Comparison of ENCODE assay signal across 18 cellular contexts in the genomic region with DNA sequence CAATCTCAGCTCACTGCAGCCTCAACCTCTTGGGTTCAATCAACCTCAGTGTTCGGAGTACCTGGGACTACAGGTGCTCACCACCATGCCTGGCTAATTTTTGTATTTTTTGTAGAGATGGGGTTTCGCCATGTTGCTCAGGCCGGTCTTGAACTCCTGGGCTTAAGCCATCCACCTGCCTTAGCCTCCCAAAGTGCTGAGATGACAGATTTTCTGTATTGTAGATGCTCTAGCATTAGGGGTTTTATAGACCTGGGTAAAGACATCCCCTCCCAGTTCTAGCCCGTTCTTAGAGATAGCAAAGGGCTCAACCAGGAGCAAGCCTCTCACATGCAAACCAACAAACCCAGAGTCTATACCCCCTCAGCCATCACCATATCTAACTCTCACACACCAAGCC. TPM values are rescaled to one million over a fixed set of nuclear protein-coding genes. Genes with fewer than 3 reads are reported as not detected.
DNase-seq lines count a peak whose midpoint lies in the region; ATAC-seq and TF ChIP-seq lines count a peak whose summit lies in the region.
"Had no signal": no experiment of that assay in that cellular context is flagged by ENCODE, and none has a peak within 500 bp of the region (broad histone marks: within the 10 kb centered on the region; RNA-seq: fewer than 3 reads in every experiment).

No MANE protein-coding gene starts in this region.

- WGBS in esophagus muscularis mucosa, result 98% methylated on average over 4 of the region's 4 CpGs

- no peak overlapping the region for H3K4me2 ChIP-seq in PC-9

- no peak for ATAC-seq in activated naive CD8-positive, alpha-beta T cell treated with anti-CD3 and anti-CD28 coated beads, Interleukin-2, amount 50 U/mL, for 24 hours
- no peak for ATAC-seq in T-helper 17 cell
- ATAC-seq in HG02852 (IDR thresholded peaks at IDR 0.05; ENCODE audit: unreplicated experiment), result no peak
- no peak for ATAC-seq in GM21717 (IDR thresholded peaks at IDR 0.05; ENCODE audit: unreplicated experiment)

- no peak for DNase-seq in activated naive CD8-positive, alpha-beta T cell treated with anti-CD3 and anti-CD28 coated beads for 36 hours
- DNase-seq in activated naive CD8-positive, alpha-beta T cell treated with anti-CD3 and anti-CD28 coated beads, Interleukin-2, amount 50 U/mL, for 24 hours, result no peak
- DNase-seq in T-helper 17 cell (no peak), esophagus muscularis mucosa (ENCODE audit: extremely low spot score) (no peak), PC-9 (no peak), HUDEP-2 (lab: John Stamatoyannopoulos, UW; ENCODE audit: unreplicated experiment in 76 of 76) (no peak)
- DNase-seq: 8988T, C1 segment of cervical spinal cord, GM23248, Kasumi-1, MM.1S, NCI-H1092 treated with DMSO at 0.1 percent for 48 hours, NCI-H2227 treated with DMSO at 0.1 percent for 48 hours, NCI-H524, OCI-M1 had no signal

- intact Hi-C loops in esophagus muscularis mucosa (cut with DNase I), result no loop called here
- intact Hi-C loops in PC-9 (cut with micrococcal nuclease; ENCODE audit: unreplicated experiment), result no loop called here

- no TSS peak for BruUV-seq in PC-9 (replicated peaks; lab: Mats Ljungman, UMichigan)

- no peaks in the 10 kb centered on the region for H3F3A ChIP-seq in PC-9 (ENCODE audit: insufficient read depth, low read depth)

- H3K9me3 ChIP-seq in T-helper 17 cell (ENCODE audit: control insufficient read depth, low read length, poor library complexity, severe bottlenecking) (no peaks in the 10 kb centered on the region), esophagus muscularis mucosa (no peaks in the 10 kb centered on the region), PC-9 (ENCODE audit: insufficient read depth, low read depth) (no peaks in the 10 kb centered on the region)

- no peaks in the 10 kb centered on the region for H3K79me2 ChIP-seq in PC-9 (ENCODE audit: low read depth)

- CTCF ChIA-PET in PC-9 (lab: Charles Lee), result no interaction called here

- H3K36me3 ChIP-seq in esophagus muscularis mucosa, result no peaks in the 10 kb centered on the region
- no peaks in the 10 kb centered on the region for H3K36me3 ChIP-seq in PC-9 (ENCODE audit: low read depth)

- no peaks in the 10 kb centered on the region for H3K27me3 ChIP-seq in esophagus muscularis mucosa
- peaks cover 24% of the 10 kb centered on the region for H3K27me3 ChIP-seq in PC-9 (ENCODE audit: insufficient read depth, low read depth)

- H3K4me1 ChIP-seq in esophagus muscularis mucosa (peaks cover 9 to 88% (median 71%) of the 10 kb centered on the region in 4 donors), PC-9 (replicated peaks; ENCODE audit: insufficient read depth) (no peaks in the 10 kb centered on the region)

- no peak for TF ChIP-seq EP300 in esophagus muscularis mucosa (IDR thresholded peaks at IDR 0.05)

- no peaks in the 10 kb centered on the region for H4K20me1 ChIP-seq in PC-9 (ENCODE audit: insufficient read depth)

- no peaks in the 10 kb centered on the region for H3K9me2 ChIP-seq in PC-9 (ENCODE audit: insufficient read depth)

- peak overlapping the region; percentile 68 to 95 (median 84) for H3K27ac ChIP-seq in esophagus muscularis mucosa (replicated peaks in 1 of 4)
- no peak overlapping the region for H3K27ac ChIP-seq in PC-9
- H3K27ac ChIP-seq: RWPE1 had no signal

- H3K27ac Mint-ChIP-seq in activated naive CD8-positive, alpha-beta T cell treated with anti-CD3 and anti-CD28 coated beads for 36 hours, result peak overlapping the region; percentile 39
- no peak overlapping the region for H3K27ac Mint-ChIP-seq in activated naive CD8-positive, alpha-beta T cell treated with anti-CD3 and anti-CD28 coated beads, Interleukin-2, amount 50 U/mL, for 24 hours
- H3K27ac Mint-ChIP-seq in T-helper 17 cell, result peak overlapping the region; percentile 97

- peaks cover 3% of the 10 kb centered on the region for H3K9me3 Mint-ChIP-seq in activated naive CD8-positive, alpha-beta T cell treated with anti-CD3 and anti-CD28 coated beads for 36 hours
- H3K9me3 Mint-ChIP-seq in activated naive CD8-positive, alpha-beta T cell treated with anti-CD3 and anti-CD28 coated beads, Interleukin-2, amount 50 U/mL, for 24 hours, result no peaks in the 10 kb centered on the region

- H3K4me1 Mint-ChIP-seq in activated naive CD8-positive, alpha-beta T cell treated with anti-CD3 and anti-CD28 coated beads for 36 hours, result peaks cover 40% of the 10 kb centered on the region
- peaks cover 62% of the 10 kb centered on the region for H3K4me1 Mint-ChIP-seq in activated naive CD8-positive, alpha-beta T cell treated with anti-CD3 and anti-CD28 coated beads, Interleukin-2, amount 50 U/mL, for 24 hours
- H3K4me1 Mint-ChIP-seq in T-helper 17 cell, result peaks cover 52% of the 10 kb centered on the region

- POLR2A ChIA-PET in PC-9 (lab: Charles Lee; ENCODE audit: unreplicated experiment), result no interaction called here

- no peak overlapping the region for H3K4me3 ChIP-seq in esophagus muscularis mucosa
- H3K4me3 ChIP-seq in PC-9, result no peak overlapping the region
- H3K4me3 ChIP-seq: GM23248 had no signal

- TF ChIP-seq POLR2A in esophagus muscularis mucosa (IDR thresholded peaks at IDR 0.05; ENCODE audit: low read depth), result no peak

- H3K36me3 Mint-ChIP-seq in activated naive CD8-positive, alpha-beta T cell treated with anti-CD3 and anti-CD28 coated beads for 36 hours, result peaks cover 15% of the 10 kb centered on the region
- H3K36me3 Mint-ChIP-seq in activated naive CD8-positive, alpha-beta T cell treated with anti-CD3 and anti-CD28 coated beads, Interleukin-2, amount 50 U/mL, for 24 hours (ENCODE audit: low read depth), result no peaks in the 10 kb centered on the region
- H3K36me3 Mint-ChIP-seq in T-helper 17 cell (ENCODE audit: low read depth), result peaks cover 4% of the 10 kb centered on the region

- TF ChIP-seq CTCF in esophagus muscularis mucosa (IDR thresholded peaks at IDR 0.05) (no peak), PC-9 (conservative IDR thresholded peaks at IDR 0.05) (no peak)

- H3K27me3 Mint-ChIP-seq in activated naive CD8-positive, alpha-beta T cell treated with anti-CD3 and anti-CD28 coated beads for 36 hours, result no peaks in the 10 kb centered on the region
- H3K27me3 Mint-ChIP-seq in activated naive CD8-positive, alpha-beta T cell treated with anti-CD3 and anti-CD28 coated beads, Interleukin-2, amount 50 U/mL, for 24 hours, result no peaks in the 10 kb centered on the region
- no peaks in the 10 kb centered on the region for H3K27me3 Mint-ChIP-seq in T-helper 17 cell

- H3K4me3 Mint-ChIP-seq in activated naive CD8-positive, alpha-beta T cell treated with anti-CD3 and anti-CD28 coated beads for 36 hours, result no peak overlapping the region
- no peak overlapping the region for H3K4me3 Mint-ChIP-seq in activated naive CD8-positive, alpha-beta T cell treated with anti-CD3 and anti-CD28 coated beads, Interleukin-2, amount 50 U/mL, for 24 hours
- peak overlapping the region; percentile 45 for H3K4me3 Mint-ChIP-seq in T-helper 17 cell

- H2AFZ ChIP-seq in PC-9, result no peak overlapping the region
- H2AFZ ChIP-seq: GM23248 had no signal

RNA-seq across cellular contexts. Expression of gene XYLT1, which starts 57.3 kb away (rescaled TPM):
- total RNA-seq in activated naive CD8-positive, alpha-beta T cell treated with anti-CD3 and anti-CD28 coated beads for 36 hours, result 1 to 10 TPM; 4.1 to 4.6 TPM
- 10 to 100 TPM; 33.8 to 57.3 TPM for total RNA-seq in T-helper 17 cell
- total RNA-seq in esophagus muscularis mucosa, result 10 to 100 TPM; 25.2 to 57.1 (median 33.5) TPM
- 1.3 and 1.7 TPM in 2 replicates for total RNA-seq in PC-9 (2021)
